Comparison of ENCODE assay signal across 8 cellular contexts in the genomic region with DNA sequence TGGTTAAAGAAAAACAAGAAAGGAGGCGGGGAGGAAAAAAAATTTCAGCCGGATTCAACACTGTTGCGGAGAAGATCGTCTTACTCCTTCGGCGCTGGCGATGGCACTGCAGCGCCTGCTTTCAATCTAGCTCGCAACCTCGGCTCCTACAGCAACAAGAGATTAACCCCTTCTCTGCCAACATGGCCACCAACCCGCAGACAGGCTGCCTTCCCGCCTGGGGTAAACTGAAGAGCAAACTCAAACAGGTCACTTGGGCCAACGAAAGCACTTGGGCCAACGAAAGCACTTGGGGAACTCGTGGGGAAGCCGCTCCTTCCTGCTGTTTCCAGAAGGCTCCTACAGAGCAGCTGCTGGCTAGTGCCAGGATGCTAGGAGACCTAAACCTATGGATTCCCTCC.
DNase-seq lines count a peak whose midpoint lies in the region; ATAC-seq lines count a peak whose summit lies in the region.

No MANE protein-coding gene starts in this region.

- POLR2A ChIA-PET in activated CD4-positive, alpha-beta memory T cell treated with anti-CD3 and anti-CD28 coated beads for 36 hours (lab: Charles Lee): no interaction called here

- DNase-seq in ELF-1 (ENCODE audit: low read depth, low spot score) (peak; percentile 66), cerebellar cortex (ENCODE audit: low spot score) (peak; percentile 81), GM19238 (ENCODE audit: insufficient read length, low spot score) (no peak), GDM1 (lab: John Stamatoyannopoulos, UW) (no peak)
- no peak for DNase-seq in activated CD4-positive, alpha-beta memory T cell treated with anti-CD3 and anti-CD28 coated beads for 36 hours

- no peak for ATAC-seq in HG03095 (IDR thresholded peaks at IDR 0.05; ENCODE audit: unreplicated experiment)

- intact Hi-C loops in activated CD4-positive, alpha-beta memory T cell treated with anti-CD3 and anti-CD28 coated beads for 36 hours (cut with micrococcal nuclease): no loop called here

- H3K27ac Mint-ChIP-seq in activated CD4-positive, alpha-beta memory T cell treated with anti-CD3 and anti-CD28 coated beads for 36 hours: no peak overlapping the region

- H3K36me3 Mint-ChIP-seq in activated CD4-positive, alpha-beta memory T cell treated with anti-CD3 and anti-CD28 coated beads for 36 hours: peaks cover 10% of the 10 kb centered on the region

- peak overlapping the region; percentile 57 for H3K4me3 ChIP-seq in iPS-15b (ENCODE audit: low read depth, low read length)
- H3K4me3 ChIP-seq in rectal smooth muscle tissue (ENCODE audit: low read length): peak overlapping the region; percentile 55

- no peaks in the 10 kb centered on the region for H3K36me3 ChIP-seq in iPS-15b (ENCODE audit: control insufficient read depth, insufficient read depth, low read length)
- H3K36me3 ChIP-seq in rectal smooth muscle tissue (ENCODE audit: control insufficient read depth, insufficient read depth, low read length): no peaks in the 10 kb centered on the region

- H3K27me3 Mint-ChIP-seq in activated CD4-positive, alpha-beta memory T cell treated with anti-CD3 and anti-CD28 coated beads for 36 hours: no peaks in the 10 kb centered on the region

- H3K9me3 ChIP-seq in iPS-15b (ENCODE audit: control insufficient read depth, insufficient read depth, low read length): no peaks in the 10 kb centered on the region

- no peak overlapping the region for H3K27ac ChIP-seq in rectal smooth muscle tissue (ENCODE audit: low read depth, low read length)

- H3K9me3 Mint-ChIP-seq in activated CD4-positive, alpha-beta memory T cell treated with anti-CD3 and anti-CD28 coated beads for 36 hours: peaks cover 7% of the 10 kb centered on the region

- H3K27me3 ChIP-seq in iPS-15b (ENCODE audit: control insufficient read depth, insufficient read depth, low read length) (no peaks in the 10 kb centered on the region), rectal smooth muscle tissue (ENCODE audit: control insufficient read depth, insufficient read depth, low read length) (no peaks in the 10 kb centered on the region)

- H3K4me1 ChIP-seq in iPS-15b (ENCODE audit: control insufficient read depth, insufficient read depth, low read length): peaks cover 7% of the 10 kb centered on the region
- no peaks in the 10 kb centered on the region for H3K4me1 ChIP-seq in rectal smooth muscle tissue (ENCODE audit: control insufficient read depth, insufficient read depth, low read length)

- CTCF ChIA-PET in activated CD4-positive, alpha-beta memory T cell treated with anti-CD3 and anti-CD28 coated beads for 36 hours (lab: Charles Lee): no interaction called here

- no peaks in the 10 kb centered on the region for H3K4me1 Mint-ChIP-seq in activated CD4-positive, alpha-beta memory T cell treated with anti-CD3 and anti-CD28 coated beads for 36 hours (ENCODE audit: low read depth)

- H3K4me3 Mint-ChIP-seq in activated CD4-positive, alpha-beta memory T cell treated with anti-CD3 and anti-CD28 coated beads for 36 hours: no peak overlapping the region

- H3K9ac ChIP-seq in iPS-15b (ENCODE audit: low read depth, low read length) (no peak overlapping the region), rectal smooth muscle tissue (ENCODE audit: low read length) (no peak overlapping the region)

Comparison
In these comparisons a context has a peak if more than half of its experiments do, and no peak if none do; other contexts are left out.
1. DNase-seq: peak in ELF-1 (single experiment) and cerebellar cortex (single experiment); none in GM19238 (single experiment), GDM1 (single experiment) and activated CD4-positive, alpha-beta memory T cell treated with anti-CD3 and anti-CD28 coated beads for 36 hours (single experiment).